Comparison of ENCODE assay signal across 17 cellular contexts in the genomic region with DNA sequence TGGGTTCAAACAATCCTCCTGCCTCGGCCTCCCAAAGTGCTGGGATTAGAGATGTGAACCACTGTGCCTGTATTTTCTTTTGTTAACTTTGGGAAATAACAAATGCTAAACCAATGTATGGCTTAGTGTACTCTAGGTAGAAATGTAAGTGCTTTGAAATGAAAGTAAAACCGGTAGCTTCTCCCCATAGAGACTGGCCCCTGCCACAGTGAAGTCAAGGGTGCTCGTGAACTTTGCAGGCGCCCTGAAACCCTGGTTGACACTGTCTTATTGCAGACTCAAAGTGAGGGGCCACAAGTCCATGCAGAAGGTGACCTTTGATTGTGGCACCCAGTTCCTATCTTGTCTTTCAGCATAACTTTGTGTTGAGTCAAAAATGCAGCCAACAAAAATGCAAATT. TPM values are rescaled to one million over a fixed set of nuclear protein-coding genes. Genes with fewer than 3 reads are reported as not detected.
DNase-seq lines count a peak whose midpoint lies in the region; ATAC-seq and TF ChIP-seq lines count a peak whose summit lies in the region.
"Had no signal": no experiment of that assay in that cellular context is flagged by ENCODE, and none has a peak within 500 bp of the region (broad histone marks: within the 10 kb centered on the region; RNA-seq: fewer than 3 reads in every experiment).

No MANE protein-coding gene starts in this region.

- H3K4me2 ChIP-seq in OCI-LY7 (ENCODE audit: low read length), result peak overlapping the region; percentile 30; the same call in 1 of the 2 replicates
- H3K4me2 ChIP-seq in hepatocyte, result no peak overlapping the region
- H3K4me2 ChIP-seq: BLaER1 treated with 17β-estradiol and CSF1 and Interleukin-3, amounts not matched to agents 10 nM and 100 nM had no signal

- H3K9me3 Mint-ChIP-seq in activated CD4-positive, alpha-beta T cell treated with anti-CD3 and anti-CD28 coated beads, Interleukin-2, amount 10 ng/mL, durations not matched to agents 7 days and 5 days, result no peaks in the 10 kb centered on the region
- no peaks in the 10 kb centered on the region for H3K9me3 Mint-ChIP-seq in osteocyte (ENCODE audit: unreplicated experiment)

- H3K4me1 ChIP-seq in OCI-LY7 (ENCODE audit: insufficient read depth, low read length, poor library complexity, severe bottlenecking) (no peaks in the 10 kb centered on the region), hepatocyte (ENCODE audit: insufficient read depth) (no peaks in the 10 kb centered on the region), testis (no peaks in the 10 kb centered on the region)
- H3K4me1 ChIP-seq: BLaER1 treated with 17β-estradiol and CSF1 and Interleukin-3, amounts not matched to agents 10 nM and 100 nM had no signal

- 87% methylated on average over 4 of the region's 4 CpGs for WGBS in hepatocyte (ENCODE audit: low lambda C conversion rate, missing lambda C conversion rate)
- 92 to 98% methylated on average over 4 of the region's 4 CpGs for WGBS in testis, 2 donors

- no peak overlapping the region for H3K27ac ChIP-seq in OCI-LY7 (ENCODE audit: low read depth, low read length, poor library complexity, severe bottlenecking)
- no peak overlapping the region for H3K27ac ChIP-seq in hepatocyte
- H3K27ac ChIP-seq in testis, result no peak overlapping the region
- H3K27ac ChIP-seq: 22Rv1; BLaER1 treated with 17β-estradiol and CSF1 and Interleukin-3, amounts not matched to agents 10 nM and 100 nM had no signal

- H3K27ac Mint-ChIP-seq in activated CD4-positive, alpha-beta T cell treated with anti-CD3 and anti-CD28 coated beads, Interleukin-2, amount 10 ng/mL, durations not matched to agents 7 days and 5 days, result peak overlapping the region; percentile 33
- no peak overlapping the region for H3K27ac Mint-ChIP-seq in osteocyte (ENCODE audit: unreplicated experiment)

- H3K4me3 ChIP-seq in OCI-LY7 (ENCODE audit: low read depth, low read length, poor library complexity, severe bottlenecking), result no peak overlapping the region
- H3K4me3 ChIP-seq in hepatocyte, result no peak overlapping the region
- H3K4me3 ChIP-seq in testis, result no peak overlapping the region
- H3K4me3 ChIP-seq: BLaER1 treated with 17β-estradiol and CSF1 and Interleukin-3, amounts not matched to agents 10 nM and 100 nM had no signal

- CTCF ChIA-PET in activated CD4-positive, alpha-beta T cell treated with anti-CD3 and anti-CD28 coated beads, Interleukin-2, amount 10 ng/mL, durations not matched to agents 7 days and 5 days (lab: Charles Lee), result no interaction called here
- CTCF ChIA-PET in OCI-LY7 (lab: Charles Lee; ENCODE audit: unreplicated experiment), result no interaction called here

- no peaks in the 10 kb centered on the region for H3K27me3 Mint-ChIP-seq in activated CD4-positive, alpha-beta T cell treated with anti-CD3 and anti-CD28 coated beads, Interleukin-2, amount 10 ng/mL, durations not matched to agents 7 days and 5 days
- no peaks in the 10 kb centered on the region for H3K27me3 Mint-ChIP-seq in osteocyte (ENCODE audit: unreplicated experiment)

- no peak for TF ChIP-seq POLR2A in testis (IDR thresholded peaks at IDR 0.05)

- peak overlapping the region; percentile 72 for H2AFZ ChIP-seq in OCI-LY7 (ENCODE audit: low read length)
- H2AFZ ChIP-seq in hepatocyte, result no peak overlapping the region

- no peaks in the 10 kb centered on the region for H3K9me3 ChIP-seq in OCI-LY7 (ENCODE audit: low read length)
- no peaks in the 10 kb centered on the region for H3K9me3 ChIP-seq in hepatocyte (ENCODE audit: low read depth)
- H3K9me3 ChIP-seq in testis, result no peaks in the 10 kb centered on the region
- H3K9me3 ChIP-seq: BLaER1 treated with 17β-estradiol and CSF1 and Interleukin-3, amounts not matched to agents 10 nM and 100 nM had no signal

- H3K79me2 ChIP-seq in OCI-LY7 (ENCODE audit: insufficient read depth, low read depth, low read length) (no peaks in the 10 kb centered on the region), hepatocyte (no peaks in the 10 kb centered on the region)

- H3K27me3 ChIP-seq in hepatocyte (no peaks in the 10 kb centered on the region), testis (no peaks in the 10 kb centered on the region)
- H3K27me3 ChIP-seq: BLaER1 treated with 17β-estradiol and CSF1 and Interleukin-3, amounts not matched to agents 10 nM and 100 nM had no signal

- TF ChIP-seq CTCF in OCI-LY7 (conservative IDR thresholded peaks at IDR 0.05; ENCODE audit: low read length), result no peak
- TF ChIP-seq CTCF in osteocyte (IDR thresholded peaks at IDR 0.05), result no peak
- TF ChIP-seq CTCF in hepatocyte (IDR thresholded peaks at IDR 0.05; ENCODE audit: poor library complexity), result no peak
- TF ChIP-seq CTCF in testis (IDR thresholded peaks at IDR 0.05), result no peak

- no peaks in the 10 kb centered on the region for H3K36me3 Mint-ChIP-seq in activated CD4-positive, alpha-beta T cell treated with anti-CD3 and anti-CD28 coated beads, Interleukin-2, amount 10 ng/mL, durations not matched to agents 7 days and 5 days (ENCODE audit: low read depth)
- H3K36me3 Mint-ChIP-seq in osteocyte (ENCODE audit: unreplicated experiment), result no peaks in the 10 kb centered on the region

- no peak for DNase-seq in activated CD4-positive, alpha-beta T cell treated with anti-CD3 and anti-CD28 coated beads, Interleukin-2, amount 10 ng/mL, durations not matched to agents 7 days and 5 days
- DNase-seq in activated CD4-positive, alpha-beta T cell treated with anti-CD3 and anti-CD28 coated beads, Interleukin-2, amount 50 U/mL, for 48 hours, result no peak
- DNase-seq in OCI-LY7 (ENCODE audit: low spot score), result no peak
- DNase-seq in osteocyte (ENCODE audit: extremely low spot score, unreplicated experiment), result peak; percentile 40
- DNase-seq in hepatocyte (ENCODE audit: low spot score), result no peak
- no peak for DNase-seq in SKM-1 treated with dmso at 0.1 percent for 144 hours (lab: John Stamatoyannopoulos, UW; ENCODE audit: unreplicated experiment)
- DNase-seq in testis, result no peak
- DNase-seq: NCI-H1048, NCI-H146, NCI-H2107, NCI-H226, NCI-H526 treated with DMSO at 0.1 percent for 48 hours, SHP77 treated with DMSO at 0.1 percent for 48 hours had no signal

- intact Hi-C loops in OCI-LY7 (cut with micrococcal nuclease; ENCODE audit: unreplicated experiment) (no loop called here), testis (cut with DNase I; ENCODE audit: low total_unique reads) (no loop called here)

- no peaks in the 10 kb centered on the region for H3K4me1 Mint-ChIP-seq in activated CD4-positive, alpha-beta T cell treated with anti-CD3 and anti-CD28 coated beads, Interleukin-2, amount 10 ng/mL, durations not matched to agents 7 days and 5 days
- H3K4me1 Mint-ChIP-seq in osteocyte (ENCODE audit: unreplicated experiment), result peaks cover 16% of the 10 kb centered on the region

- H4K20me1 ChIP-seq in OCI-LY7 (ENCODE audit: insufficient read depth, low read length) (no peaks in the 10 kb centered on the region), hepatocyte (ENCODE audit: insufficient read depth, poor library complexity, severe bottlenecking) (no peaks in the 10 kb centered on the region)
- H4K20me1 ChIP-seq: BLaER1 treated with 17β-estradiol and CSF1 and Interleukin-3, amounts not matched to agents 10 nM and 100 nM had no signal

- no peaks in the 10 kb centered on the region for H3K36me3 ChIP-seq in OCI-LY7 (ENCODE audit: insufficient read depth, low read length)
- no peaks in the 10 kb centered on the region for H3K36me3 ChIP-seq in hepatocyte (replicated peaks; ENCODE audit: insufficient read depth, low read depth)
- H3K36me3 ChIP-seq in testis (ENCODE audit: low read depth, missing control alignments), result no peaks in the 10 kb centered on the region
- H3K36me3 ChIP-seq: BLaER1 treated with 17β-estradiol and CSF1 and Interleukin-3, amounts not matched to agents 10 nM and 100 nM had no signal

- peak; percentile 50 for ATAC-seq in HG02763 (IDR thresholded peaks at IDR 0.05; ENCODE audit: unreplicated experiment)
- ATAC-seq: HCT116 had no signal

- no TSS peak for BruUV-seq in OCI-LY7 (replicated peaks; lab: Mats Ljungman, UMichigan)

- no peaks in the 10 kb centered on the region for H3K9me2 ChIP-seq in OCI-LY7 (ENCODE audit: insufficient read depth, low read length)
- no peaks in the 10 kb centered on the region for H3K9me2 ChIP-seq in hepatocyte (replicated peaks; ENCODE audit: insufficient read depth)

- no peak overlapping the region for H3K4me3 Mint-ChIP-seq in activated CD4-positive, alpha-beta T cell treated with anti-CD3 and anti-CD28 coated beads, Interleukin-2, amount 10 ng/mL, durations not matched to agents 7 days and 5 days
- H3K4me3 Mint-ChIP-seq in osteocyte (ENCODE audit: unreplicated experiment), result no peak overlapping the region

- POLR2A ChIA-PET in activated CD4-positive, alpha-beta T cell treated with anti-CD3 and anti-CD28 coated beads, Interleukin-2, amount 10 ng/mL, durations not matched to agents 7 days and 5 days (lab: Charles Lee), result no interaction called here
- POLR2A ChIA-PET in OCI-LY7 (lab: Charles Lee), result interaction anchor here (0.7 to 0.8 kb wide), 3 partner anchors 9 to 303 kb away, joined by 3 read pairs; no protein-coding TSS in a partner anchor

RNA-seq across cellular contexts. Expression of gene MTCL1, which starts 24.2 kb away (rescaled TPM):
- total RNA-seq in activated CD4-positive, alpha-beta T cell treated with anti-CD3 and anti-CD28 coated beads, Interleukin-2, amount 10 ng/mL, durations not matched to agents 7 days and 5 days, result 1 to 10 TPM; 1.7 to 1.8 TPM
- 82.8 and 96.8 TPM in 2 replicates for total RNA-seq in OCI-LY7 (2014; rRNA removed; shearing (Covaris generic))
- total RNA-seq in OCI-LY7 (2022), result 159 and 170 TPM in 2 replicates
- total RNA-seq in osteocyte, result 56.9 and 58.4 TPM in 2 replicates
- total RNA-seq in hepatocyte, result 16.5 and 19.7 TPM in 2 replicates
- polyA plus RNA-seq in hepatocyte, result 10.6 and 13.0 TPM in 2 replicates
- total RNA-seq in testis, result 100 to 1,000 TPM in 1 of 2 donors, 10 to 100 TPM in 1; 95.8 to 139 TPM
- 27.5 TPM for polyA plus RNA-seq in testis (ENCODE audit: insufficient read depth, low read depth, low replicate concordance)
